Comparison of ENCODE assay signal across 21 cellular contexts in the genomic region with DNA sequence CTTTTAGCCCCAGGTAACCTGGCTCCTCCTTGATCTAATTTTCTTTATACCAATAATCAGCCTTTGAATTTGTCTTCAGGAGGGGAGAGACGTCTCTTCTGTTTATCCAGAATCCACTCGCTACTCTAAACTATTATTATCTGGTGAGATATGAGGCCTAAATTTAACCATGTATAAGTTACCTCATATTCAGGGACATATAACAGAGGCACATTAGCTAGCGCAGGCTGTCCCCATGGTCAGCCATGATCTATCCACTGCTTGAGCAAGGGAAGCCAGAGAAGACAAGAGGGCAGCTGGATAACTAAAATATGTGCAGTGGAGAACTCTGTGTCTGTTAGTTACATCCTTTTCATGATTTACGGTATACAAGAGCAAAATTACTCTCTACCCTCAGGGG.
"Had no signal": no experiment of that assay in that cellular context is flagged by ENCODE, and none has a peak within 500 bp of the region (broad histone marks: within the 10 kb centered on the region; RNA-seq: fewer than 3 reads in every experiment).

No MANE protein-coding gene starts in this region.

- H3K4me1 ChIP-seq: SJSA1 had no signal

- H3K36me3 ChIP-seq: MG63, SJSA1 had no signal

- DNase-seq: Karpas-422, KG1, MG63, NCI-H1092, NCI-H1105 treated with DMSO at 0.1 percent for 48 hours, NCI-H1417 treated with DMSO at 0.1 percent for 48 hours, NCI-H146, NCI-H1694 treated with DMSO at 0.1 percent for 48 hours, NCI-H1930, NCI-H2081, NCI-H2107, NCI-H2227 treated with DMSO at 0.1 percent for 48 hours, NCI-H524, NCI-H526 treated with DMSO at 0.1 percent for 48 hours, NCI-H774, Right ventricle myocardium superior, RPMI8226, SIG-M5 had no signal

- H3K9me3 ChIP-seq: MG63, SJSA1 had no signal

- H3K27me3 ChIP-seq: MG63, SJSA1 had no signal

- H3K27ac ChIP-seq: HL-60, SJSA1, SK-N-MC had no signal

- H3K4me3 ChIP-seq: MG63, SJSA1, SK-N-MC had no signal
